Comparison of ENCODE assay signal across 1 cellular context in the genomic region with DNA sequence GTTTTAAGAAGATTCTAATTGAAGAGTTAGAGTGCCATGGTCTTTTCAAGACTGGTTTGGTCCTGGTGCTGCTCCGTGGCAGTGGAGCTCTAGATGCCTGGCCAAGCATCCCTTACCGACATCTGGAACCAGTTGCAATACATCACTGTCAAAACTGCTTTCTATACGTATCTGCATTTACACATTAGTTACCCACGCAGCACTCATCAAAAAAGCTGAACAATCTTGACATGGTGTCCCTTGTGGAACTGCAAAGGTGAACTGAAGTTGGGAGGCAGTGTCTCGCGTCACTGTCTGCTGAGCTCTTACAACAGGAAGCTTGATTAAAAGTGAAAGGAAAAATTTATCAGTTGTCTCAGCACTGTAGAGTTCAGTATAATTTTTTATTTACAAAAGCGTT.
TF ChIP-seq lines count a peak whose summit lies in the region.

No MANE protein-coding gene starts in this region.

TF ChIP-seq in GM23338, 12 proteins besides CTCF, POLR2A, EP300 and RAD21 (continued from another document):
- no peak for TF ChIP-seq REST (IDR thresholded peaks at IDR 0.05; ENCODE audit: unreplicated experiment)
TF ChIP-seq in GM23338: peak in this region for 0.
